In the genomic region with DNA sequence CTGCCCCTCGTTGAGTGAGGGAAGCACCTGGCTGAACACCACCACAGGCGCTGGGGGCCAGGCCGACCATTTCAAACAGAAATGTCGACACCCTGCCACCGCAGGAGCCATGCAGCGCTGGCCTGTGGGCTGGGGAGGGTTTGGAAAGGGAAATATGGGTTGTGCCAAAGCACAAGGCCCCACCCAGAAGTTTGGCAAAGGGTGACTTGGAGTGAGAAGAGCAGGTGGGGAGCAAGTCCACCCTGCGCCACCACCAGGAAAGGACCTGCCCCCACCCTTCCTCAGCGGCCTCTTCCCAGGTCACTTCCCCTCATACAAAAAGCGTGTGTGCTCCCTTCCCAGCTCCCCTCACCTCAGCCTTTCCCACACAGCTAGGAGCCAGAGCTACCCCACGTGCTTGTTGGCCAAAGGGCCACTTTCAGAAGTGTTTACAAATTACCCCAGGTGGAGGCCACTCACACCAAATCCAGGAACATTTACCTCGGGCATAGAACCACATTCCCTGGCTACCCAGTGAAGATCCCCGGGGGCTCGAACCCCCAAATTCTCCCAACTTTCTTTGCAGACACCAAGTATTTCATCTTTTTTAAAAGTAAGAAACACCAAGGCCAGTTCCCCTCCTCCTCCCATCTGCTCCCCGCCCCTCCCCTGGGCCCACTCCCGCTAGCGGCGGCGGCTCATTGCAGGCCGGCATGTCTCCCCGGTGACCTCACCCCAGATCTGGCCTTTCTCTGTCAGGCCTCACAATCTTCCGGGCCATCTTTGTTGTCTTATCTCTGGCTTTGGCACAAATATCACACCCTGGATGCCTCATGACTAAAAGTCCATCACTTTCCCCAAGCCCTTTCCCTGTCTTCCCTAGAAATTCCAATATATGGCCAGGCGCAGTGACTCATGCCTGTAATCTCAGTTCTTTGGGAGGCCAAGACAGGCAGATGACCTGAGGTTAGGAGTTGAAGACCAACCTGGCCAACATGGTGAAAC, we compare ENCODE assay signal across 1 cellular context.
A peak's percentile ranks its signal among the peaks of the same experiment; 100 is the strongest.
TF ChIP-seq lines count a peak whose summit lies in the region.

No MANE protein-coding gene starts in this region.

TF ChIP-seq in HepG2, 621 proteins besides CTCF, POLR2A, EP300 and RAD21 (continued from another document and continues in another):
- TF ChIP-seq, protein P1, sequence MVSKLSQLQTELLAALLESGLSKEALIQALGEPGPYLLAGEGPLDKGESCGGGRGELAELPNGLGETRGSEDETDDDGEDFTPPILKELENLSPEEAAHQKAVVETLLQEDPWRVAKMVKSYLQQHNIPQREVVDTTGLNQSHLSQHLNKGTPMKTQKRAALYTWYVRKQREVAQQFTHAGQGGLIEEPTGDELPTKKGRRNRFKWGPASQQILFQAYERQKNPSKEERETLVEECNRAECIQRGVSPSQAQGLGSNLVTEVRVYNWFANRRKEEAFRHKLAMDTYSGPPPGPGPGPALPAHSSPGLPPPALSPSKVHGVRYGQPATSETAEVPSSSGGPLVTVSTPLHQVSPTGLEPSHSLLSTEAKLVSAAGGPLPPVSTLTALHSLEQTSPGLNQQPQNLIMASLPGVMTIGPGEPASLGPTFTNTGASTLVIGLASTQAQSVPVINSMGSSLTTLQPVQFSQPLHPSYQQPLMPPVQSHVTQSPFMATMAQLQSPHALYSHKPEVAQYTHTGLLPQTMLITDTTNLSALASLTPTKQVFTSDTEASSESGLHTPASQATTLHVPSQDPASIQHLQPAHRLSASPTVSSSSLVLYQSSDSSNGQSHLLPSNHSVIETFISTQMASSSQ (IDR thresholded peaks at IDR 0.05; ENCODE audit: low read depth): no peak
- TF ChIP-seq, protein P1 (CRISPR knock-in tag; IDR thresholded peaks at IDR 0.05; ENCODE audit: borderline replicate concordance): no peak
- no peak for TF ChIP-seq JDP2 (CRISPR knock-in tag; IDR thresholded peaks at IDR 0.05; ENCODE audit: borderline replicate concordance)
- TF ChIP-seq, protein P2, sequence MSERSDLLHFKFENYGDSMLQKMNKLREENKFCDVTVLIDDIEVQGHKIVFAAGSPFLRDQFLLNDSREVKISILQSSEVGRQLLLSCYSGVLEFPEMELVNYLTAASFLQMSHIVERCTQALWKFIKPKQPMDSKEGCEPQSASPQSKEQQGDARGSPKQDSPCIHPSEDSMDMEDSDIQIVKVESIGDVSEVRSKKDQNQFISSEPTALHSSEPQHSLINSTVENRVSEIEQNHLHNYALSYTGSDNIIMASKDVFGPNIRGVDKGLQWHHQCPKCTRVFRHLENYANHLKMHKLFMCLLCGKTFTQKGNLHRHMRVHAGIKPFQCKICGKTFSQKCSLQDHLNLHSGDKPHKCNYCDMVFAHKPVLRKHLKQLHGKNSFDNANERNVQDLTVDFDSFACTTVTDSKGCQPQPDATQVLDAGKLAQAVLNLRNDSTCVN (CRISPR knock-in tag; IDR thresholded peaks at IDR 0.05; ENCODE audit: borderline replicate concordance): no peak
- TF ChIP-seq, protein P3, sequence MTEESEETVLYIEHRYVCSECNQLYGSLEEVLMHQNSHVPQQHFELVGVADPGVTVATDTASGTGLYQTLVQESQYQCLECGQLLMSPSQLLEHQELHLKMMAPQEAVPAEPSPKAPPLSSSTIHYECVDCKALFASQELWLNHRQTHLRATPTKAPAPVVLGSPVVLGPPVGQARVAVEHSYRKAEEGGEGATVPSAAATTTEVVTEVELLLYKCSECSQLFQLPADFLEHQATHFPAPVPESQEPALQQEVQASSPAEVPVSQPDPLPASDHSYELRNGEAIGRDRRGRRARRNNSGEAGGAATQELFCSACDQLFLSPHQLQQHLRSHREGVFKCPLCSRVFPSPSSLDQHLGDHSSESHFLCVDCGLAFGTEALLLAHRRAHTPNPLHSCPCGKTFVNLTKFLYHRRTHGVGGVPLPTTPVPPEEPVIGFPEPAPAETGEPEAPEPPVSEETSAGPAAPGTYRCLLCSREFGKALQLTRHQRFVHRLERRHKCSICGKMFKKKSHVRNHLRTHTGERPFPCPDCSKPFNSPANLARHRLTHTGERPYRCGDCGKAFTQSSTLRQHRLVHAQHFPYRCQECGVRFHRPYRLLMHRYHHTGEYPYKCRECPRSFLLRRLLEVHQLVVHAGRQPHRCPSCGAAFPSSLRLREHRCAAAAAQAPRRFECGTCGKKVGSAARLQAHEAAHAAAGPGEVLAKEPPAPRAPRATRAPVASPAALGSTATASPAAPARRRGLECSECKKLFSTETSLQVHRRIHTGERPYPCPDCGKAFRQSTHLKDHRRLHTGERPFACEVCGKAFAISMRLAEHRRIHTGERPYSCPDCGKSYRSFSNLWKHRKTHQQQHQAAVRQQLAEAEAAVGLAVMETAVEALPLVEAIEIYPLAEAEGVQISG (CRISPR knock-in tag; IDR thresholded peaks at IDR 0.05): peak; percentile 58
- TF ChIP-seq, protein P4, sequence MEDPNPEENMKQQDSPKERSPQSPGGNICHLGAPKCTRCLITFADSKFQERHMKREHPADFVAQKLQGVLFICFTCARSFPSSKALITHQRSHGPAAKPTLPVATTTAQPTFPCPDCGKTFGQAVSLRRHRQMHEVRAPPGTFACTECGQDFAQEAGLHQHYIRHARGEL (CRISPR knock-in tag; IDR thresholded peaks at IDR 0.05): 0 out of 2 replicates have a peak, but pooled peaks have one; percentile 21
- no peak for TF ChIP-seq CREM (IDR thresholded peaks at IDR 0.05)
- no peak for TF ChIP-seq CREM (CRISPR knock-in tag; IDR thresholded peaks at IDR 0.05)
- peak; percentile 60; the same call in 1 of the 2 replicates for TF ChIP-seq ZFX (CRISPR knock-in tag; IDR thresholded peaks at IDR 0.05; ENCODE audit: low read depth)
- TF ChIP-seq ZNF30 (CRISPR knock-in tag; IDR thresholded peaks at IDR 0.05): no peak
- TF ChIP-seq, protein P5, sequence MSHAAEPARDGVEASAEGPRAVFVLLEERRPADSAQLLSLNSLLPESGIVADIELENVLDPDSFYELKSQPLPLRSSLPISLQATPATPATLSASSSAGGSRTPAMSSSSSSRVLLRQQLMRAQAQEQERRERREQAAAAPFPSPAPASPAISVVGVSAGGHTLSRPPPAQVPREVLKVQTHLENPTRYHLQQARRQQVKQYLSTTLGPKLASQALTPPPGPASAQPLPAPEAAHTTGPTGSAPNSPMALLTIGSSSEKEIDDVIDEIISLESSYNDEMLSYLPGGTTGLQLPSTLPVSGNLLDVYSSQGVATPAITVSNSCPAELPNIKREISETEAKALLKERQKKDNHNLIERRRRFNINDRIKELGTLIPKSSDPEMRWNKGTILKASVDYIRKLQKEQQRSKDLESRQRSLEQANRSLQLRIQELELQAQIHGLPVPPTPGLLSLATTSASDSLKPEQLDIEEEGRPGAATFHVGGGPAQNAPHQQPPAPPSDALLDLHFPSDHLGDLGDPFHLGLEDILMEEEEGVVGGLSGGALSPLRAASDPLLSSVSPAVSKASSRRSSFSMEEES (CRISPR knock-in tag; IDR thresholded peaks at IDR 0.05): no peak
- TF ChIP-seq, protein P6, sequence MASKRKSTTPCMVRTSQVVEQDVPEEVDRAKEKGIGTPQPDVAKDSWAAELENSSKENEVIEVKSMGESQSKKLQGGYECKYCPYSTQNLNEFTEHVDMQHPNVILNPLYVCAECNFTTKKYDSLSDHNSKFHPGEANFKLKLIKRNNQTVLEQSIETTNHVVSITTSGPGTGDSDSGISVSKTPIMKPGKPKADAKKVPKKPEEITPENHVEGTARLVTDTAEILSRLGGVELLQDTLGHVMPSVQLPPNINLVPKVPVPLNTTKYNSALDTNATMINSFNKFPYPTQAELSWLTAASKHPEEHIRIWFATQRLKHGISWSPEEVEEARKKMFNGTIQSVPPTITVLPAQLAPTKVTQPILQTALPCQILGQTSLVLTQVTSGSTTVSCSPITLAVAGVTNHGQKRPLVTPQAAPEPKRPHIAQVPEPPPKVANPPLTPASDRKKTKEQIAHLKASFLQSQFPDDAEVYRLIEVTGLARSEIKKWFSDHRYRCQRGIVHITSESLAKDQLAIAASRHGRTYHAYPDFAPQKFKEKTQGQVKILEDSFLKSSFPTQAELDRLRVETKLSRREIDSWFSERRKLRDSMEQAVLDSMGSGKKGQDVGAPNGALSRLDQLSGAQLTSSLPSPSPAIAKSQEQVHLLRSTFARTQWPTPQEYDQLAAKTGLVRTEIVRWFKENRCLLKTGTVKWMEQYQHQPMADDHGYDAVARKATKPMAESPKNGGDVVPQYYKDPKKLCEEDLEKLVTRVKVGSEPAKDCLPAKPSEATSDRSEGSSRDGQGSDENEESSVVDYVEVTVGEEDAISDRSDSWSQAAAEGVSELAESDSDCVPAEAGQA (IDR thresholded peaks at IDR 0.05; ENCODE audit: low read depth): no peak
- TF ChIP-seq, protein P6 (CRISPR knock-in tag; IDR thresholded peaks at IDR 0.05; ENCODE audit: borderline replicate concordance): no peak
- TF ChIP-seq, protein P7, sequence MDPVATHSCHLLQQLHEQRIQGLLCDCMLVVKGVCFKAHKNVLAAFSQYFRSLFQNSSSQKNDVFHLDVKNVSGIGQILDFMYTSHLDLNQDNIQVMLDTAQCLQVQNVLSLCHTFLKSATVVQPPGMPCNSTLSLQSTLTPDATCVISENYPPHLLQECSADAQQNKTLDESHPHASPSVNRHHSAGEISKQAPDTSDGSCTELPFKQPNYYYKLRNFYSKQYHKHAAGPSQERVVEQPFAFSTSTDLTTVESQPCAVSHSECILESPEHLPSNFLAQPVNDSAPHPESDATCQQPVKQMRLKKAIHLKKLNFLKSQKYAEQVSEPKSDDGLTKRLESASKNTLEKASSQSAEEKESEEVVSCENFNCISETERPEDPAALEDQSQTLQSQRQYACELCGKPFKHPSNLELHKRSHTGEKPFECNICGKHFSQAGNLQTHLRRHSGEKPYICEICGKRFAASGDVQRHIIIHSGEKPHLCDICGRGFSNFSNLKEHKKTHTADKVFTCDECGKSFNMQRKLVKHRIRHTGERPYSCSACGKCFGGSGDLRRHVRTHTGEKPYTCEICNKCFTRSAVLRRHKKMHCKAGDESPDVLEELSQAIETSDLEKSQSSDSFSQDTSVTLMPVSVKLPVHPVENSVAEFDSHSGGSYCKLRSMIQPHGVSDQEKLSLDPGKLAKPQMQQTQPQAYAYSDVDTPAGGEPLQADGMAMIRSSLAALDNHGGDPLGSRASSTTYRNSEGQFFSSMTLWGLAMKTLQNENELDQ (CRISPR knock-in tag; IDR thresholded peaks at IDR 0.05; ENCODE audit: borderline replicate concordance): no peak
- no peak for TF ChIP-seq ZNF703 (CRISPR knock-in tag; IDR thresholded peaks at IDR 0.05; ENCODE audit: borderline replicate concordance)
- no peak; the same call in 1 of the 2 replicates for TF ChIP-seq ZNF350 (CRISPR knock-in tag; IDR thresholded peaks at IDR 0.05; ENCODE audit: borderline replicate concordance, low read depth)
- TF ChIP-seq ZSCAN21 (CRISPR knock-in tag; IDR thresholded peaks at IDR 0.05; ENCODE audit: borderline replicate concordance): 0 out of 2 replicates have a peak, but pooled peaks have one; percentile 42
- no peak for TF ChIP-seq MYNN (CRISPR knock-in tag; IDR thresholded peaks at IDR 0.05; ENCODE audit: low read depth)
- no peak for TF ChIP-seq ZNF780A (CRISPR knock-in tag; IDR thresholded peaks at IDR 0.05)
- TF ChIP-seq, protein P8, sequence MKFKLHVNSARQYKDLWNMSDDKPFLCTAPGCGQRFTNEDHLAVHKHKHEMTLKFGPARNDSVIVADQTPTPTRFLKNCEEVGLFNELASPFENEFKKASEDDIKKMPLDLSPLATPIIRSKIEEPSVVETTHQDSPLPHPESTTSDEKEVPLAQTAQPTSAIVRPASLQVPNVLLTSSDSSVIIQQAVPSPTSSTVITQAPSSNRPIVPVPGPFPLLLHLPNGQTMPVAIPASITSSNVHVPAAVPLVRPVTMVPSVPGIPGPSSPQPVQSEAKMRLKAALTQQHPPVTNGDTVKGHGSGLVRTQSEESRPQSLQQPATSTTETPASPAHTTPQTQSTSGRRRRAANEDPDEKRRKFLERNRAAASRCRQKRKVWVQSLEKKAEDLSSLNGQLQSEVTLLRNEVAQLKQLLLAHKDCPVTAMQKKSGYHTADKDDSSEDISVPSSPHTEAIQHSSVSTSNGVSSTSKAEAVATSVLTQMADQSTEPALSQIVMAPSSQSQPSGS (CRISPR knock-in tag; IDR thresholded peaks at IDR 0.05): 0 out of 2 replicates have a peak, but pooled peaks have one; percentile 34
